In genomic region chrX:38890963-38891362, GRCh38 we compare ENCODE assay signal across 1 cellular context.
TF ChIP-seq lines count a peak whose summit lies in the region.

No MANE protein-coding gene starts in this region.

TF ChIP-seq in GM23338, 12 proteins besides CTCF, POLR2A, EP300 and RAD21 (continued from another document):
- TF ChIP-seq ZNF462 (CRISPR knock-in tag; IDR thresholded peaks at IDR 0.05) (no peak), ETS1 (IDR thresholded peaks at IDR 0.05) (no peak), NANOG (IDR thresholded peaks at IDR 0.05; ENCODE audit: borderline replicate concordance) (no peak), ZNF114 (CRISPR knock-in tag; IDR thresholded peaks at IDR 0.05) (no peak), EZH2 (IDR thresholded peaks at IDR 0.05; ENCODE audit: low read depth, unreplicated experiment) (no peak), STAT1 (IDR thresholded peaks at IDR 0.05; ENCODE audit: unreplicated experiment) (no peak), POLR2AphosphoS5 (IDR thresholded peaks at IDR 0.05; ENCODE audit: low read depth) (no peak), ZNF331 (CRISPR knock-in tag; IDR thresholded peaks at IDR 0.05; ENCODE audit: low read depth) (no peak), CREB1 (CRISPR knock-in tag; IDR thresholded peaks at IDR 0.05; ENCODE audit: low read depth) (no peak), JUNB (IDR thresholded peaks at IDR 0.05; ENCODE audit: unreplicated experiment) (no peak), EZH2phosphoT487 (IDR thresholded peaks at IDR 0.05; ENCODE audit: unreplicated experiment) (no peak)
TF ChIP-seq in GM23338: peak in this region for 0.
